Comparison of ENCODE assay signal across 8 cellular contexts in genomic region chr11:68659158-68659921, GRCh38. TPM values are rescaled to one million over a fixed set of nuclear protein-coding genes. Genes with fewer than 3 reads are reported as not detected.
DNase-seq lines count a peak whose midpoint lies in the region; ATAC-seq, FAIRE-seq and TF ChIP-seq lines count a peak whose summit lies in the region.

No MANE protein-coding gene starts in this region.

- H3K27me3 Mint-ChIP-seq in natural killer cell (ENCODE audit: low read depth in 2 of 2) = no peaks in the 10 kb centered on the region
- H3K27me3 Mint-ChIP-seq in WTC11 (ENCODE audit: low read depth) = peaks cover 3% of the 10 kb centered on the region; the same call in 1 of the 2 replicates

- H3K36me3 Mint-ChIP-seq in natural killer cell (no peaks in the 10 kb centered on the region), WTC11 (peaks cover 21% of the 10 kb centered on the region)

- no peak for FAIRE-seq in kidney (lab: Jason Lieb, UNC)

- intact Hi-C loops in kidney (cut with DNase I) (no loop called here), natural killer cell (cut with micrococcal nuclease) (no loop called here)

- H3K36me3 ChIP-seq in kidney (ENCODE audit: control insufficient read depth in 1 of 2, insufficient read depth in 2 of 2, low read length in 2 of 2) = no peaks in the 10 kb centered on the region

- ATAC-seq in HG02588 (IDR thresholded peaks at IDR 0.05; ENCODE audit: unreplicated experiment) = no peak
- ATAC-seq in natural killer cell = no peak
- no peak for ATAC-seq in HG03354 (IDR thresholded peaks at IDR 0.05; ENCODE audit: poor library complexity, severe bottlenecking, unreplicated experiment)
- no peak for ATAC-seq in WTC11

- H3K4me1 ChIP-seq in kidney (ENCODE audit: control insufficient read depth in 1 of 2, insufficient read depth in 1 of 2, low read depth in 1 of 2, low read length in 2 of 2) = no peaks in the 10 kb centered on the region

- H3K27ac Mint-ChIP-seq in natural killer cell = no peak overlapping the region
- no peak overlapping the region for H3K27ac Mint-ChIP-seq in WTC11

- peak; percentile 73 for DNase-seq in AG04449 (ENCODE audit: low read depth, low spot score)
- peak; percentile 97 for DNase-seq in NCI-H1105 treated with DMSO at 0.1 percent for 48 hours (lab: John Stamatoyannopoulos, UW)
- DNase-seq in amniotic stem cell (lab: John Stamatoyannopoulos, UW) = peak; percentile 40
- peak; percentile 85 for DNase-seq in kidney
- no peak for DNase-seq in natural killer cell
- no peak for DNase-seq in WTC11 (ENCODE audit: low spot score)

- H3K4me3 Mint-ChIP-seq in natural killer cell (no peak overlapping the region), WTC11 (no peak overlapping the region)

- POLR2A ChIA-PET in AG04449 (lab: Yijun Ruan, JAX) = no interaction called here
- POLR2A ChIA-PET in WTC11 (lab: Charles Lee) = interaction anchor here (1.1 kb wide), 1 partner anchor 16 kb away, joined by 3 read pairs; no protein-coding TSS in a partner anchor

- H3K27ac ChIP-seq in kidney (ENCODE audit: low read depth in 2 of 2, low read length in 2 of 2) = no peak overlapping the region

- no peak overlapping the region for H3K9ac ChIP-seq in kidney (ENCODE audit: low read length in 2 of 2)

- H3K4me3 ChIP-seq in AG04449 (ENCODE audit: low read depth, low read length) (no peak overlapping the region), kidney (ENCODE audit: low read length in 2 of 2) (no peak overlapping the region)

- no peaks in the 10 kb centered on the region for H3K4me1 Mint-ChIP-seq in natural killer cell
- peaks cover 6% of the 10 kb centered on the region; the same call in 1 of the 2 replicates for H3K4me1 Mint-ChIP-seq in WTC11

- H3K9me3 Mint-ChIP-seq in natural killer cell = no peaks in the 10 kb centered on the region
- peaks cover 29% of the 10 kb centered on the region for H3K9me3 Mint-ChIP-seq in WTC11

- peaks cover 3% of the 10 kb centered on the region in 2 donors for H3K9me3 ChIP-seq in kidney (ENCODE audit: control insufficient read depth in 1 of 2, low read length in 2 of 2)

- CTCF ChIA-PET in AG04449 (lab: Yijun Ruan, JAX) = interaction anchor here (1.2 kb wide), 1 partner anchor 16 kb away, joined by 3 read pairs; no protein-coding TSS in a partner anchor
- CTCF ChIA-PET in WTC11 (lab: Charles Lee) = interaction anchor here (0.5 kb wide), 1 partner anchor 13 kb away, joined by 4 read pairs; no protein-coding TSS in a partner anchor

- TF ChIP-seq CTCF in AG04449 (IDR thresholded peaks at IDR 0.05; ENCODE audit: insufficient read depth, low read length, missing control alignments) = no peak
- TF ChIP-seq CTCF in kidney (IDR thresholded peaks at IDR 0.05; ENCODE audit: borderline replicate concordance, extremely low read depth, insufficient read depth) = no peak
- TF ChIP-seq CTCF in natural killer cell (IDR thresholded peaks at IDR 0.05) = no peak
- TF ChIP-seq CTCF in WTC11 (IDR thresholded peaks at IDR 0.05) = no peak

TF ChIP-seq in WTC11, 78 proteins besides CTCF, POLR2A, EP300 and RAD21:
- TF ChIP-seq NR2C2 (CRISPR knock-in tag; IDR thresholded peaks at IDR 0.05) = no peak
- TF ChIP-seq ZNF423 (CRISPR knock-in tag; IDR thresholded peaks at IDR 0.05) = no peak
- TF ChIP-seq SP1 (CRISPR knock-in tag; conservative IDR thresholded peaks at IDR 0.05) = no peak
- TF ChIP-seq AR (CRISPR knock-in tag; IDR thresholded peaks at IDR 0.05) = no peak
- no peak for TF ChIP-seq NR1H2 (CRISPR knock-in tag; IDR thresholded peaks at IDR 0.05)
- no peak for TF ChIP-seq RORB (CRISPR knock-in tag; IDR thresholded peaks at IDR 0.05)
- no peak for TF ChIP-seq JAZF1 (CRISPR knock-in tag; IDR thresholded peaks at IDR 0.05)
- no peak for TF ChIP-seq E2F4 (CRISPR knock-in tag; IDR thresholded peaks at IDR 0.05; ENCODE audit: borderline replicate concordance, low read depth)
- no peak for TF ChIP-seq ZNF512 (CRISPR knock-in tag; IDR thresholded peaks at IDR 0.05; ENCODE audit: borderline replicate concordance)
- no peak for TF ChIP-seq RELA (CRISPR knock-in tag; IDR thresholded peaks at IDR 0.05; ENCODE audit: borderline replicate concordance)
- no peak for TF ChIP-seq PRRX2 (CRISPR knock-in tag; IDR thresholded peaks at IDR 0.05)

RNA-seq across cellular contexts. Expression of gene GAL, which starts 25.0 kb away (rescaled TPM):
- total RNA-seq in kidney = 0.31 TPM
- polyA plus RNA-seq in kidney (ENCODE audit: insufficient read depth, low read depth, low replicate concordance) = not detected
- total RNA-seq in natural killer cell = not detected
- total RNA-seq in WTC11 (2021) = 102 to 110 TPM (median 108 TPM) in 3 replicates

Comparison
In these comparisons a context has a peak if more than half of its experiments do, and no peak if none do; other contexts are left out.
1. DNase-seq: peak in AG04449 (single experiment), NCI-H1105 treated with DMSO at 0.1 percent for 48 hours (single experiment), amniotic stem cell (single experiment) and kidney (single experiment); none in natural killer cell (single experiment) and WTC11 (single experiment).
2. RNA of gene GAL, which starts 25.0 kb away (total RNA-seq): 102 to 110 TPM in WTC11; 0.31 TPM in kidney (single experiment) and not detected in natural killer cell; every median in the first group is over 10 times any median in the second.